In the genomic region with DNA sequence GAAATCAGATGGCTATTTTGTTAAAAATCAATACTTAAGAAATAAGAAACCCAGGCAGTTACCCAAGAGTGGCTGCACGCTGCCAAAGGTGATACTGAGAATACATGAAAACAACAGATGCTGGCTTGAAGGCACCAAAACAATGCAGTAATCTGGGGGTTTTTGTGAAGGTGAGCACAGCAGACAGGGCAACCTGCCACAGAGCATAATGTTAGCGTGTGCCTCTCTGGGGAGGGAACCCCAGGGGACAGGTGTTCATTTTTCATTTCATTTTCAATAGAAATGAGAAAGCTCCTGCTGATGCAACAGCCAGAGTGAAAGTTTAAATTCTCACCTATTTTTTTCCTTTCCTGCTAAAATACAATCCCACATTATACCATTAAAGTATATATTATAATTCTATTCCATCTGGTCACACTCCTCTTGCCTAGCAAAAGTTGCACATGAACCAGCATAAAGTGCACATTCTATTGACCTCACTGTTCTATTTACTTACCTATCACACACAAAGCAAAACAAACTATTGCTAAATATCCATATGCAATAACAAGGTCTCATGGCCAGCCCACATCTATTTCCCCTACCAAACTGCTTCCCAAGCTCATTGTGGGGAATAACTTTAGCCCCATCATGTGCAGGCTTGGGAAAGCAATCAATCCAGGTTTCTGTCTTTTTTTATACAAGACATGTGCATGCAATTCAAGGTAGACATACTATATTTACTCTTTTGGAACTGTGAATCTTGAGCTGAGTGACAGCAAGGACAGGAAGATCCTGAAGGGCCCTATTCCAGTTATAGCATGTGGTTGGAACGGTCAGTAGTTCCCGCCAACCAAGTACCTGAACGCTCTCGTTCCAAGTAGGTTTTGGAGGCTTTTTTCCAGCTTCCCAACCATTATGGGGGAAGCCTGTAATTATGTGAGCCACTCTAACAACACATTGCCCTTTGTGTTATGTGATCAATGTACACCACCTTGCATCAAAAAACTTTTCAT, we compare ENCODE assay signal across 1 cellular context.
TF ChIP-seq lines count a peak whose summit lies in the region.

No MANE protein-coding gene starts in this region.

TF ChIP-seq in GM12878, 131 proteins besides CTCF, POLR2A, EP300 and RAD21 (continued from another document):
- TF ChIP-seq, protein P1, sequence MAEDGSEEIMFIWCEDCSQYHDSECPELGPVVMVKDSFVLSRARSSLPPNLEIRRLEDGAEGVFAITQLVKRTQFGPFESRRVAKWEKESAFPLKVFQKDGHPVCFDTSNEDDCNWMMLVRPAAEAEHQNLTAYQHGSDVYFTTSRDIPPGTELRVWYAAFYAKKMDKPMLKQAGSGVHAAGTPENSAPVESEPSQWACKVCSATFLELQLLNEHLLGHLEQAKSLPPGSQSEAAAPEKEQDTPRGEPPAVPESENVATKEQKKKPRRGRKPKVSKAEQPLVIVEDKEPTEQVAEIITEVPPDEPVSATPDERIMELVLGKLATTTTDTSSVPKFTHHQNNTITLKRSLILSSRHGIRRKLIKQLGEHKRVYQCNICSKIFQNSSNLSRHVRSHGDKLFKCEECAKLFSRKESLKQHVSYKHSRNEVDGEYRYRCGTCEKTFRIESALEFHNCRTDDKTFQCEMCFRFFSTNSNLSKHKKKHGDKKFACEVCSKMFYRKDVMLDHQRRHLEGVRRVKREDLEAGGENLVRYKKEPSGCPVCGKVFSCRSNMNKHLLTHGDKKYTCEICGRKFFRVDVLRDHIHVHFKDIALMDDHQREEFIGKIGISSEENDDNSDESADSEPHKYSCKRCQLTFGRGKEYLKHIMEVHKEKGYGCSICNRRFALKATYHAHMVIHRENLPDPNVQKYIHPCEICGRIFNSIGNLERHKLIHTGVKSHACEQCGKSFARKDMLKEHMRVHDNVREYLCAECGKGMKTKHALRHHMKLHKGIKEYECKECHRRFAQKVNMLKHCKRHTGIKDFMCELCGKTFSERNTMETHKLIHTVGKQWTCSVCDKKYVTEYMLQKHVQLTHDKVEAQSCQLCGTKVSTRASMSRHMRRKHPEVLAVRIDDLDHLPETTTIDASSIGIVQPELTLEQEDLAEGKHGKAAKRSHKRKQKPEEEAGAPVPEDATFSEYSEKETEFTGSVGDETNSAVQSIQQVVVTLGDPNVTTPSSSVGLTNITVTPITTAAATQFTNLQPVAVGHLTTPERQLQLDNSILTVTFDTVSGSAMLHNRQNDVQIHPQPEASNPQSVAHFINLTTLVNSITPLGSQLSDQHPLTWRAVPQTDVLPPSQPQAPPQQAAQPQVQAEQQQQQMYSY (CRISPR knock-in tag; IDR thresholded peaks at IDR 0.05) = no peak
- TF ChIP-seq, protein P2, sequence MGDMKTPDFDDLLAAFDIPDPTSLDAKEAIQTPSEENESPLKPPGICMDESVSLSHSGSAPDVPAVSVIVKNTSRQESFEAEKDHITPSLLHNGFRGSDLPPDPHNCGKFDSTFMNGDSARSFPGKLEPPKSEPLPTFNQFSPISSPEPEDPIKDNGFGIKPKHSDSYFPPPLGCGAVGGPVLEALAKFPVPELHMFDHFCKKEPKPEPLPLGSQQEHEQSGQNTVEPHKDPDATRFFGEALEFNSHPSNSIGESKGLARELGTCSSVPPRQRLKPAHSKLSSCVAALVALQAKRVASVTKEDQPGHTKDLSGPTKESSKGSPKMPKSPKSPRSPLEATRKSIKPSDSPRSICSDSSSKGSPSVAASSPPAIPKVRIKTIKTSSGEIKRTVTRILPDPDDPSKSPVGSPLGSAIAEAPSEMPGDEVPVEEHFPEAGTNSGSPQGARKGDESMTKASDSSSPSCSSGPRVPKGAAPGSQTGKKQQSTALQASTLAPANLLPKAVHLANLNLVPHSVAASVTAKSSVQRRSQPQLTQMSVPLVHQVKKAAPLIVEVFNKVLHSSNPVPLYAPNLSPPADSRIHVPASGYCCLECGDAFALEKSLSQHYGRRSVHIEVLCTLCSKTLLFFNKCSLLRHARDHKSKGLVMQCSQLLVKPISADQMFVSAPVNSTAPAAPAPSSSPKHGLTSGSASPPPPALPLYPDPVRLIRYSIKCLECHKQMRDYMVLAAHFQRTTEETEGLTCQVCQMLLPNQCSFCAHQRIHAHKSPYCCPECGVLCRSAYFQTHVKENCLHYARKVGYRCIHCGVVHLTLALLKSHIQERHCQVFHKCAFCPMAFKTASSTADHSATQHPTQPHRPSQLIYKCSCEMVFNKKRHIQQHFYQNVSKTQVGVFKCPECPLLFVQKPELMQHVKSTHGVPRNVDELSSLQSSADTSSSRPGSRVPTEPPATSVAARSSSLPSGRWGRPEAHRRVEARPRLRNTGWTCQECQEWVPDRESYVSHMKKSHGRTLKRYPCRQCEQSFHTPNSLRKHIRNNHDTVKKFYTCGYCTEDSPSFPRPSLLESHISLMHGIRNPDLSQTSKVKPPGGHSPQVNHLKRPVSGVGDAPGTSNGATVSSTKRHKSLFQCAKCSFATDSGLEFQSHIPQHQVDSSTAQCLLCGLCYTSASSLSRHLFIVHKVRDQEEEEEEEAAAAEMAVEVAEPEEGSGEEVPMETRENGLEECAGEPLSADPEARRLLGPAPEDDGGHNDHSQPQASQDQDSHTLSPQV (IDR thresholded peaks at IDR 0.05) = peak; percentile 43; the same call in 1 of the 2 replicates
- TF ChIP-seq IKZF1 (conservative IDR thresholded peaks at IDR 0.05) (no peak), CREM (IDR thresholded peaks at IDR 0.05; ENCODE audit: low read depth) (peak; percentile 53; the same call in 1 of the 2 replicates), NFYA (IDR thresholded peaks at IDR 0.05; ENCODE audit: borderline replicate concordance, low read depth, low read length) (no peak), SMAD1 (IDR thresholded peaks at IDR 0.05; ENCODE audit: low read depth, partially characterized antibody) (peak; percentile 87), CBX5 (IDR thresholded peaks at IDR 0.05; ENCODE audit: low read depth) (no peak), DPF2 (IDR thresholded peaks at IDR 0.05) (no peak; the same call in 1 of the 2 replicates), SUPT20H (IDR thresholded peaks at IDR 0.05; ENCODE audit: borderline replicate concordance, control insufficient read depth, low read depth, low read length) (no peak), NBN (IDR thresholded peaks at IDR 0.05) (peak; percentile 59), JUNB (IDR thresholded peaks at IDR 0.05) (peak; percentile 36), EZH2 (IDR thresholded peaks at IDR 0.05; ENCODE audit: borderline replicate concordance, control insufficient read depth, low read depth, low read length) (no peak), KLF5 (IDR thresholded peaks at IDR 0.05; ENCODE audit: partially characterized antibody) (peak; percentile 57), NR2C1 (IDR thresholded peaks at IDR 0.05) (no peak)
- TF ChIP-seq, protein P3, sequence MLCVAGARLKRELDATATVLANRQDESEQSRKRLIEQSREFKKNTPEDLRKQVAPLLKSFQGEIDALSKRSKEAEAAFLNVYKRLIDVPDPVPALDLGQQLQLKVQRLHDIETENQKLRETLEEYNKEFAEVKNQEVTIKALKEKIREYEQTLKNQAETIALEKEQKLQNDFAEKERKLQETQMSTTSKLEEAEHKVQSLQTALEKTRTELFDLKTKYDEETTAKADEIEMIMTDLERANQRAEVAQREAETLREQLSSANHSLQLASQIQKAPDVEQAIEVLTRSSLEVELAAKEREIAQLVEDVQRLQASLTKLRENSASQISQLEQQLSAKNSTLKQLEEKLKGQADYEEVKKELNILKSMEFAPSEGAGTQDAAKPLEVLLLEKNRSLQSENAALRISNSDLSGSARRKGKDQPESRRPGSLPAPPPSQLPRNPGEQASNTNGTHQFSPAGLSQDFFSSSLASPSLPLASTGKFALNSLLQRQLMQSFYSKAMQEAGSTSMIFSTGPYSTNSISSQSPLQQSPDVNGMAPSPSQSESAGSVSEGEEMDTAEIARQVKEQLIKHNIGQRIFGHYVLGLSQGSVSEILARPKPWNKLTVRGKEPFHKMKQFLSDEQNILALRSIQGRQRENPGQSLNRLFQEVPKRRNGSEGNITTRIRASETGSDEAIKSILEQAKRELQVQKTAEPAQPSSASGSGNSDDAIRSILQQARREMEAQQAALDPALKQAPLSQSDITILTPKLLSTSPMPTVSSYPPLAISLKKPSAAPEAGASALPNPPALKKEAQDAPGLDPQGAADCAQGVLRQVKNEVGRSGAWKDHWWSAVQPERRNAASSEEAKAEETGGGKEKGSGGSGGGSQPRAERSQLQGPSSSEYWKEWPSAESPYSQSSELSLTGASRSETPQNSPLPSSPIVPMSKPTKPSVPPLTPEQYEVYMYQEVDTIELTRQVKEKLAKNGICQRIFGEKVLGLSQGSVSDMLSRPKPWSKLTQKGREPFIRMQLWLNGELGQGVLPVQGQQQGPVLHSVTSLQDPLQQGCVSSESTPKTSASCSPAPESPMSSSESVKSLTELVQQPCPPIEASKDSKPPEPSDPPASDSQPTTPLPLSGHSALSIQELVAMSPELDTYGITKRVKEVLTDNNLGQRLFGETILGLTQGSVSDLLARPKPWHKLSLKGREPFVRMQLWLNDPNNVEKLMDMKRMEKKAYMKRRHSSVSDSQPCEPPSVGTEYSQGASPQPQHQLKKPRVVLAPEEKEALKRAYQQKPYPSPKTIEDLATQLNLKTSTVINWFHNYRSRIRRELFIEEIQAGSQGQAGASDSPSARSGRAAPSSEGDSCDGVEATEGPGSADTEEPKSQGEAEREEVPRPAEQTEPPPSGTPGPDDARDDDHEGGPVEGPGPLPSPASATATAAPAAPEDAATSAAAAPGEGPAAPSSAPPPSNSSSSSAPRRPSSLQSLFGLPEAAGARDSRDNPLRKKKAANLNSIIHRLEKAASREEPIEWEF (IDR thresholded peaks at IDR 0.05; ENCODE audit: insufficient replicate concordance, low read depth, low read length) = peak; percentile 100
- TF ChIP-seq, protein P4, sequence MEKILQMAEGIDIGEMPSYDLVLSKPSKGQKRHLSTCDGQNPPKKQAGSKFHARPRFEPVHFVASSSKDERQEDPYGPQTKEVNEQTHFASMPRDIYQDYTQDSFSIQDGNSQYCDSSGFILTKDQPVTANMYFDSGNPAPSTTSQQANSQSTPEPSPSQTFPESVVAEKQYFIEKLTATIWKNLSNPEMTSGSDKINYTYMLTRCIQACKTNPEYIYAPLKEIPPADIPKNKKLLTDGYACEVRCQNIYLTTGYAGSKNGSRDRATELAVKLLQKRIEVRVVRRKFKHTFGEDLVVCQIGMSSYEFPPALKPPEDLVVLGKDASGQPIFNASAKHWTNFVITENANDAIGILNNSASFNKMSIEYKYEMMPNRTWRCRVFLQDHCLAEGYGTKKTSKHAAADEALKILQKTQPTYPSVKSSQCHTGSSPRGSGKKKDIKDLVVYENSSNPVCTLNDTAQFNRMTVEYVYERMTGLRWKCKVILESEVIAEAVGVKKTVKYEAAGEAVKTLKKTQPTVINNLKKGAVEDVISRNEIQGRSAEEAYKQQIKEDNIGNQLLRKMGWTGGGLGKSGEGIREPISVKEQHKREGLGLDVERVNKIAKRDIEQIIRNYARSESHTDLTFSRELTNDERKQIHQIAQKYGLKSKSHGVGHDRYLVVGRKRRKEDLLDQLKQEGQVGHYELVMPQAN (conservative IDR thresholded peaks at IDR 0.05) = no peak
